ENCODE assay signal across 1 cellular context in the genomic region with DNA sequence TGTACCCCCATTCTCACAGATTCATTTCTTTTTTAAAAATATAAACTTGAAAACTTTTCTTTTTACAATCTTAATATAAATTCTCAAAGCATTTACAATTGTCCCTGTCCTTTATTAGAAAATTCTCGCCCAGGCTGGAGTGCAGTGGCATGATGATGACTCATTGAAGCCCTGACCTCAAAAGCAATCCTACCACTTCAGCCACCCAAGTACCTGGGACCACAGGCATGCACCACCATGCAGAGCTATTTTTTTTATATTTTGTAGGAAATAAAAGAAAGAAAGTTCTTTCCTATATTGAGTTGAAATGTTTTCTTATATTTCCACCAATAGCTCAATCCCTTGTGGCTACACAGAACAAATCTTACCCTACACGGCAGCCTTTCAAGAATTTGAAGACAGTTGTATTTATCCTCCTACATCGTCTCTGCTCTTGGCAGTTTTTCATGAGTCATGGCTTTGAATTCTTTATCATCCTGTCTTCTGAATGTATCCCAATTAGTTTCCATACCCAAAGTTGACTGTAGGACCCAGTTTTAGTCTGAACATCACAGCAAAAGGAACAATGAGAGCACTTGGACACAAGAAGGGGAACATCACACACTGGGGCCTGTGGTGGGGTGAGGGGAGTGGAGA.
TF ChIP-seq lines count a peak whose summit lies in the region.

No MANE protein-coding gene starts in this region.

TF ChIP-seq in SK-N-SH treated with all-trans-retinoic acid at 6 μM for 48 hours, 23 proteins besides CTCF, POLR2A, EP300 and RAD21 (continued from another document):
- TF ChIP-seq, protein P1, sequence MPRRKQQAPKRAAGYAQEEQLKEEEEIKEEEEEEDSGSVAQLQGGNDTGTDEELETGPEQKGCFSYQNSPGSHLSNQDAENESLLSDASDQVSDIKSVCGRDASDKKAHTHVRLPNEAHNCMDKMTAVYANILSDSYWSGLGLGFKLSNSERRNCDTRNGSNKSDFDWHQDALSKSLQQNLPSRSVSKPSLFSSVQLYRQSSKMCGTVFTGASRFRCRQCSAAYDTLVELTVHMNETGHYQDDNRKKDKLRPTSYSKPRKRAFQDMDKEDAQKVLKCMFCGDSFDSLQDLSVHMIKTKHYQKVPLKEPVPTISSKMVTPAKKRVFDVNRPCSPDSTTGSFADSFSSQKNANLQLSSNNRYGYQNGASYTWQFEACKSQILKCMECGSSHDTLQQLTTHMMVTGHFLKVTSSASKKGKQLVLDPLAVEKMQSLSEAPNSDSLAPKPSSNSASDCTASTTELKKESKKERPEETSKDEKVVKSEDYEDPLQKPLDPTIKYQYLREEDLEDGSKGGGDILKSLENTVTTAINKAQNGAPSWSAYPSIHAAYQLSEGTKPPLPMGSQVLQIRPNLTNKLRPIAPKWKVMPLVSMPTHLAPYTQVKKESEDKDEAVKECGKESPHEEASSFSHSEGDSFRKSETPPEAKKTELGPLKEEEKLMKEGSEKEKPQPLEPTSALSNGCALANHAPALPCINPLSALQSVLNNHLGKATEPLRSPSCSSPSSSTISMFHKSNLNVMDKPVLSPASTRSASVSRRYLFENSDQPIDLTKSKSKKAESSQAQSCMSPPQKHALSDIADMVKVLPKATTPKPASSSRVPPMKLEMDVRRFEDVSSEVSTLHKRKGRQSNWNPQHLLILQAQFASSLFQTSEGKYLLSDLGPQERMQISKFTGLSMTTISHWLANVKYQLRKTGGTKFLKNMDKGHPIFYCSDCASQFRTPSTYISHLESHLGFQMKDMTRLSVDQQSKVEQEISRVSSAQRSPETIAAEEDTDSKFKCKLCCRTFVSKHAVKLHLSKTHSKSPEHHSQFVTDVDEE (CRISPR knock-in tag; IDR thresholded peaks at IDR 0.05) = no peak
- TF ChIP-seq TOX (CRISPR knock-in tag; IDR thresholded peaks at IDR 0.05; ENCODE audit: borderline replicate concordance) (no peak), TCF4 (CRISPR knock-in tag; IDR thresholded peaks at IDR 0.05; ENCODE audit: borderline replicate concordance) (no peak)
- TF ChIP-seq, protein P2, sequence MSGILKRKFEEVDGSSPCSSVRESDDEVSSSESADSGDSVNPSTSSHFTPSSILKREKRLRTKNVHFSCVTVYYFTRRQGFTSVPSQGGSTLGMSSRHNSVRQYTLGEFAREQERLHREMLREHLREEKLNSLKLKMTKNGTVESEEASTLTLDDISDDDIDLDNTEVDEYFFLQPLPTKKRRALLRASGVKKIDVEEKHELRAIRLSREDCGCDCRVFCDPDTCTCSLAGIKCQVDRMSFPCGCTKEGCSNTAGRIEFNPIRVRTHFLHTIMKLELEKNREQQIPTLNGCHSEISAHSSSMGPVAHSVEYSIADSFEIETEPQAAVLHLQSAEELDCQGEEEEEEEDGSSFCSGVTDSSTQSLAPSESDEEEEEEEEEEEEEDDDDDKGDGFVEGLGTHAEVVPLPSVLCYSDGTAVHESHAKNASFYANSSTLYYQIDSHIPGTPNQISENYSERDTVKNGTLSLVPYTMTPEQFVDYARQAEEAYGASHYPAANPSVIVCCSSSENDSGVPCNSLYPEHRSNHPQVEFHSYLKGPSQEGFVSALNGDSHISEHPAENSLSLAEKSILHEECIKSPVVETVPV (CRISPR knock-in tag; IDR thresholded peaks at IDR 0.05) = no peak
